7 cellular contexts compared by ENCODE assay signal in genomic region chr11:3324724-3325123, GRCh38. TPM values are rescaled to one million over a fixed set of nuclear protein-coding genes. Genes with fewer than 3 reads are reported as not detected.
A peak's percentile ranks its signal among the peaks of the same experiment; 100 is the strongest.
DNase-seq lines count a peak whose midpoint lies in the region; ATAC-seq, FAIRE-seq and TF ChIP-seq lines count a peak whose summit lies in the region.
"Not testable (repeated sequence)": the region's sequence is repeated elsewhere in the genome, so short reads cannot be mapped to it uniquely, and the experiment has no call there.

No MANE protein-coding gene starts in this region.

- H3K9me2 ChIP-seq in GM23338 (ENCODE audit: insufficient read depth), result not testable (repeated sequence)

- TF ChIP-seq CTCF in GM23338 (conservative IDR thresholded peaks at IDR 0.05; ENCODE audit: low read depth in 2 of 2); right lobe of liver (IDR thresholded peaks at IDR 0.05); pancreas (IDR thresholded peaks at IDR 0.05): not testable (repeated sequence)

- not testable (repeated sequence) for H3K9me3 ChIP-seq in right lobe of liver, pancreas

- H3K36me3 Mint-ChIP-seq in GM23338 (ENCODE audit: low read depth); activated T-cell treated with anti-CD3 and anti-CD28 coated beads, Interleukin-2, amount 50 U/mL, for 72 hours (ENCODE audit: insufficient read depth in 2 of 2); central memory CD8-positive, alpha-beta T cell (ENCODE audit: insufficient read depth): not testable (repeated sequence)

- intact Hi-C loops in left ventricle myocardium superior (cut with micrococcal nuclease); right lobe of liver (cut with DNase I); pancreas (cut with DNase I): not testable (repeated sequence)

- H3K79me2 ChIP-seq in GM23338 (replicated peaks; ENCODE audit: insufficient read depth), result not testable (repeated sequence)

- H3K4me2 ChIP-seq in GM23338, result not testable (repeated sequence)

- H3K4me1 ChIP-seq in GM23338 (ENCODE audit: insufficient read depth); right lobe of liver; pancreas: not testable (repeated sequence)

- not testable (repeated sequence) for H2AFZ ChIP-seq in GM23338

- no CpG with 5 or more reads among the region's 3 CpGs for WGBS in right lobe of liver (ENCODE audit: insufficient coverage, low coverage, low lambda C conversion rate, missing lambda C conversion rate)
- 89 to 95% methylated on average over 1 of the region's 3 CpGs for WGBS in pancreas, 2 donors

- H3K4me1 Mint-ChIP-seq in GM23338; activated T-cell treated with anti-CD3 and anti-CD28 coated beads, Interleukin-2, amount 50 U/mL, for 72 hours (ENCODE audit: low read depth); central memory CD8-positive, alpha-beta T cell: not testable (repeated sequence)

- H3F3A ChIP-seq in GM23338 (replicated peaks; ENCODE audit: low read depth), result not testable (repeated sequence)

- not testable (repeated sequence) for H3K4me3 Mint-ChIP-seq in GM23338; activated T-cell treated with anti-CD3 and anti-CD28 coated beads, Interleukin-2, amount 50 U/mL, for 72 hours; central memory CD8-positive, alpha-beta T cell

- H3K27ac Mint-ChIP-seq in GM23338; activated T-cell treated with anti-CD3 and anti-CD28 coated beads, Interleukin-2, amount 50 U/mL, for 72 hours; central memory CD8-positive, alpha-beta T cell (ENCODE audit: low read depth): not testable (repeated sequence)

- H3K27ac ChIP-seq in GM23338 (ENCODE audit: low read depth); right lobe of liver; pancreas: not testable (repeated sequence)

- not testable (repeated sequence) for TF ChIP-seq POLR2A in right lobe of liver (IDR thresholded peaks at IDR 0.05)

- not testable (repeated sequence) for H3K9me3 Mint-ChIP-seq in GM23338; activated T-cell treated with anti-CD3 and anti-CD28 coated beads, Interleukin-2, amount 50 U/mL, for 72 hours; central memory CD8-positive, alpha-beta T cell

- not testable (repeated sequence) for H3K4me3 ChIP-seq in GM23338, right lobe of liver, pancreas

- not testable (repeated sequence) for DNase-seq in GM23338 (ENCODE audit: low spot score); central memory CD8-positive, alpha-beta T cell (ENCODE audit: low spot score in 2 of 2); left ventricle myocardium superior; right lobe of liver; pancreas
- peak in 1 of 2 donors; percentile 12 for DNase-seq in activated T-cell treated with anti-CD3 and anti-CD28 coated beads, Interleukin-2, amount 50 U/mL, for 72 hours

- FAIRE-seq in pancreas (lab: Jason Lieb, UNC), result peak; percentile 64

- not testable (repeated sequence) for H4K20me1 ChIP-seq in GM23338 (replicated peaks; ENCODE audit: insufficient read depth)

- not testable (repeated sequence) for H3K27me3 Mint-ChIP-seq in GM23338 (ENCODE audit: insufficient read depth, low read depth, poor library complexity); activated T-cell treated with anti-CD3 and anti-CD28 coated beads, Interleukin-2, amount 50 U/mL, for 72 hours (ENCODE audit: low read depth); central memory CD8-positive, alpha-beta T cell

- not testable (repeated sequence) for H3K27me3 ChIP-seq in GM23338 (ENCODE audit: insufficient read depth); right lobe of liver; pancreas

- not testable (repeated sequence) for H3K36me3 ChIP-seq in GM23338 (ENCODE audit: insufficient read depth); right lobe of liver; pancreas

- ATAC-seq in GM23338, result peak; percentile 74
- ATAC-seq in SK-N-SH treated with all-trans-retinoic acid at 6 μM for 48 hours, result peak; percentile 59
- peak; percentile 78 to 80 for ATAC-seq in activated T-cell treated with anti-CD3 and anti-CD28 coated beads, Interleukin-2, amount 50 U/mL, for 72 hours (replicated peaks in 1 of 2)
- ATAC-seq in central memory CD8-positive, alpha-beta T cell (replicated peaks; ENCODE audit: extremely low read depth, poor library complexity, severe bottlenecking), result peak; percentile 52
- peak; percentile 42 for ATAC-seq in left ventricle myocardium superior
- peak; percentile 43 to 71 (median 60) for ATAC-seq in right lobe of liver
- ATAC-seq in pancreas, result peak in 3 of 4 donors; percentile 74 to 76 (median 75)

RNA-seq across cellular contexts. Expression of gene ZNF195, which starts 54.2 kb away (rescaled TPM):
- 95.3 and 101 TPM in 2 replicates for total RNA-seq in GM23338 (2014; rRNA removed; shearing (Covaris generic))
- polyA plus RNA-seq in GM23338 (2016; fragmentation: Nextera tagmentation; extraction: Ambion mirVana) (81.6 and 116 TPM in 2 replicates), pancreas (10 to 100 TPM; 13.3 to 18.1 TPM)
- 10 to 100 TPM; 30.9 to 38.7 TPM for total RNA-seq in activated T-cell treated with anti-CD3 and anti-CD28 coated beads, Interleukin-2, amount 50 U/mL, for 72 hours
- total RNA-seq in left ventricle myocardium superior (10.5 TPM), right lobe of liver (10 to 100 TPM in 1 of 6 experiments, 1 to 10 TPM in 5; 6.9 to 10.1 (median 7.5) TPM), pancreas (10 to 100 TPM; 11.4 to 20.4 (median 14.4) TPM)
